25 cellular contexts compared by ENCODE assay signal in the genomic region with DNA sequence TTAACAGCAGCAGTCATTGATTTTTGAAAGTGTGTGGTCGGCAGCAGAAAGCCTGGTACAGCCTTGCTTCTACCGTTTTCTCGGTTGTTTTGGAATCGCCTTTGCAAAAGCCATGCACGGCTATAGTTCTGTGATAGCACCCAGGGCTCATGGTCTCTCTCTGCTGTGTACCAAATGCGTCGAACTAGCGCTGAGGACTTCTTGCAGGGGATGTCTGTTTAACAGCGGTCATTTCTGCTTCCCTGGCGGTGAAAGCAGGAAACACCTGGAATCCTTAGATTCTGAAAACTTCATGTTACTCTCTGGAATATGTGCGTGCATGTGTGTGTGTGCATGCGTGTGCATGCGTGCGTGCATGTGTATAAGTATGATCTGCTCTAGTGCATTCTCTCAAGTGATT.
"Had no signal": no experiment of that assay in that cellular context is flagged by ENCODE, and none has a peak within 500 bp of the region (broad histone marks: within the 10 kb centered on the region; RNA-seq: fewer than 3 reads in every experiment).

No MANE protein-coding gene starts in this region.

- H3K9me3 ChIP-seq: psoas muscle, tibial artery, upper lobe of left lung, uterus had no signal

- H3K4me1 ChIP-seq: psoas muscle, spleen, tibial artery, upper lobe of left lung, uterus had no signal

- H3K36me3 ChIP-seq: spleen, tibial artery, upper lobe of left lung, uterus had no signal

- H3K36me3 Mint-ChIP-seq: naive B cell; stimulated activated memory B cell treated with anti-CD40 and anti-IgM and Interleukin-4, amounts not matched to agents 10 μg/mL and 1 μg/mL and 100 μg/mL, for 72 hours had no signal

- H3K9me3 Mint-ChIP-seq: nephron; stimulated activated memory B cell treated with anti-CD40 and anti-IgM and Interleukin-4, amounts not matched to agents 10 μg/mL and 1 μg/mL and 100 μg/mL, for 72 hours; stimulated activated naive CD8-positive, alpha-beta T cell treated with anti-CD3 and anti-CD28 coated beads, Interleukin-15, Interleukin-2, amounts not matched to agents 100 ng/mL and 50 ng/mL, for 24 hours had no signal

- H3K27ac Mint-ChIP-seq: endodermal cell; nephron; stimulated activated memory B cell treated with anti-CD40 and anti-IgM and Interleukin-4, amounts not matched to agents 10 μg/mL and 1 μg/mL and 100 μg/mL, for 72 hours; stimulated activated naive CD8-positive, alpha-beta T cell treated with anti-CD3 and anti-CD28 coated beads, Interleukin-15, Interleukin-2, amounts not matched to agents 100 ng/mL and 50 ng/mL, for 24 hours had no signal

- H3K4me1 Mint-ChIP-seq: endodermal cell; naive B cell; nephron; stimulated activated memory B cell treated with anti-CD40 and anti-IgM and Interleukin-4, amounts not matched to agents 10 μg/mL and 1 μg/mL and 100 μg/mL, for 72 hours had no signal

- H3K27ac ChIP-seq: psoas muscle, spleen, tibial artery, upper lobe of left lung, uterus had no signal

- H3K4me3 Mint-ChIP-seq: endodermal cell; naive B cell; nephron; stimulated activated memory B cell treated with anti-CD40 and anti-IgM and Interleukin-4, amounts not matched to agents 10 μg/mL and 1 μg/mL and 100 μg/mL, for 72 hours; stimulated activated naive CD8-positive, alpha-beta T cell treated with anti-CD3 and anti-CD28 coated beads, Interleukin-15, Interleukin-2, amounts not matched to agents 100 ng/mL and 50 ng/mL, for 24 hours had no signal

- H3K4me3 ChIP-seq: lung, psoas muscle, spleen, tibial artery, upper lobe of left lung, uterus had no signal

- H3K27me3 ChIP-seq: upper lobe of left lung, uterus had no signal

- DNase-seq: effector CD4-positive, alpha-beta T cell; endodermal cell; erythroblast; foreskin melanocyte; head of caudate nucleus; hippocampal formation; left colon; left ventricle myocardium superior; mesenchymal stem cell; midbrain; naive B cell; psoas muscle; retina; spleen; stimulated activated CD4-positive, alpha-beta T cell treated with anti-CD3 and anti-CD28 coated beads, Interleukin-15, amount 100 ng/mL, for 24 hours; stimulated activated CD4-positive, alpha-beta T cell treated with anti-CD3 and anti-CD28 coated beads, Interleukin-1b, Interleukin-23, amount 100 ng/mL, for 48 hours; stimulated activated CD4-positive, alpha-beta T cell treated with anti-CD3 and anti-CD28 coated beads, Interleukin-4, amount 100 ng/mL, for 24 hours; tibial artery; uterus had no signal

- ATAC-seq: left colon; left ventricle myocardium superior; psoas muscle; sciatic nerve; stimulated activated memory B cell treated with anti-CD40 and anti-IgM and Interleukin-4, amounts not matched to agents 10 μg/mL and 1 μg/mL and 100 μg/mL, for 72 hours had no signal
